Comparison of ENCODE assay signal across 1 cellular context in genomic region chr3:4597204-4597985, GRCh38.
TF ChIP-seq lines count a peak whose summit lies in the region.

No MANE protein-coding gene starts in this region.

TF ChIP-seq in HepG2, 621 proteins besides CTCF, POLR2A, EP300 and RAD21:
- TF ChIP-seq ZNF574 (CRISPR knock-in tag; IDR thresholded peaks at IDR 0.05), result no peak
- no peak for TF ChIP-seq ZNF605 (CRISPR knock-in tag; IDR thresholded peaks at IDR 0.05)
- TF ChIP-seq ZNF20 (CRISPR knock-in tag; IDR thresholded peaks at IDR 0.05), result no peak
- TF ChIP-seq ZNF615 (CRISPR knock-in tag; IDR thresholded peaks at IDR 0.05; ENCODE audit: borderline replicate concordance), result no peak
- TF ChIP-seq FOXO4 (CRISPR knock-in tag; conservative IDR thresholded peaks at IDR 0.05), result no peak
- TF ChIP-seq ZNF614 (CRISPR knock-in tag; IDR thresholded peaks at IDR 0.05; ENCODE audit: borderline replicate concordance), result no peak
- TF ChIP-seq ZNF768 (CRISPR knock-in tag; IDR thresholded peaks at IDR 0.05), result no peak
- TF ChIP-seq ZNF557 (CRISPR knock-in tag; IDR thresholded peaks at IDR 0.05), result no peak
- no peak for TF ChIP-seq MAZ (IDR thresholded peaks at IDR 0.05; ENCODE audit: borderline replicate concordance, low read depth, low read length)
- TF ChIP-seq MAZ (CRISPR knock-in tag; IDR thresholded peaks at IDR 0.05; ENCODE audit: low read depth), result no peak
- TF ChIP-seq NPAS2 (CRISPR knock-in tag; IDR thresholded peaks at IDR 0.05; ENCODE audit: borderline replicate concordance), result no peak
- TF ChIP-seq ZNF841 (CRISPR knock-in tag; IDR thresholded peaks at IDR 0.05; ENCODE audit: borderline replicate concordance), result no peak
